8 cellular contexts compared by ENCODE assay signal in genomic region chr1:5745776-5746610, GRCh38.
A peak's percentile ranks its signal among the peaks of the same experiment; 100 is the strongest.
DNase-seq lines count a peak whose midpoint lies in the region; TF ChIP-seq lines count a peak whose summit lies in the region.

No MANE protein-coding gene starts in this region.

- in situ Hi-C loops in KBM-7 (cut with MboI; ENCODE audit: low pct_unique_long_range_greater_than_20kb, low sequenced_read_pairs) (no loop called here), SK-MEL-5 (cut with HindIII; ENCODE audit: low pct_unique_long_range_greater_than_20kb, low sequenced_read_pairs) (no loop called here)

- H3K27ac ChIP-seq in 22Rv1 (no peak overlapping the region), uterus (no peak overlapping the region)

- H3K9me3 Mint-ChIP-seq in progenitor cell of endocrine pancreas (ENCODE audit: low read depth) = no peaks in the 10 kb centered on the region

- H3K4me1 ChIP-seq in uterus = no peaks in the 10 kb centered on the region

- H3K36me3 Mint-ChIP-seq in progenitor cell of endocrine pancreas (ENCODE audit: insufficient read depth) = no peaks in the 10 kb centered on the region

- H3K4me1 Mint-ChIP-seq in progenitor cell of endocrine pancreas (ENCODE audit: low read depth) = no peaks in the 10 kb centered on the region

- H3K36me3 ChIP-seq in uterus = no peaks in the 10 kb centered on the region

- no peak for TF ChIP-seq POLR2A in uterus (IDR thresholded peaks at IDR 0.05)

- peak; percentile 72 for DNase-seq in KBM-7
- DNase-seq in SK-MEL-5 (ENCODE audit: low read depth, low spot score) = peak; percentile 75
- DNase-seq in activated naive CD4-positive, alpha-beta T cell treated with Interleukin-2 at 50 U/mL for 16 hours = peak; percentile 54
- peak; percentile 51 to 89 (median 76) for DNase-seq in head of caudate nucleus
- DNase-seq in progenitor cell of endocrine pancreas (ENCODE audit: low spot score, unreplicated experiment) = peak; percentile 75
- peak; percentile 17 to 30 for DNase-seq in uterus

- TF ChIP-seq CTCF in 22Rv1 (IDR thresholded peaks at IDR 0.05) = peak; percentile 96
- peak; percentile 96 for TF ChIP-seq CTCF in GM12875 (IDR thresholded peaks at IDR 0.05; ENCODE audit: borderline replicate concordance, insufficient read depth, low read depth, low read length)
- TF ChIP-seq CTCF in progenitor cell of endocrine pancreas (IDR thresholded peaks at IDR 0.05; ENCODE audit: unreplicated experiment) = peak; percentile 92
- peak; percentile 38 to 88 (median 72) for TF ChIP-seq CTCF in uterus (IDR thresholded peaks at IDR 0.05)

- no peak overlapping the region for H3K4me3 Mint-ChIP-seq in progenitor cell of endocrine pancreas (ENCODE audit: low read depth)

- H3K4me3 ChIP-seq in GM12875 (ENCODE audit: low read depth, low read length) (no peak overlapping the region), uterus (no peak overlapping the region)

- H3K27me3 Mint-ChIP-seq in progenitor cell of endocrine pancreas = peaks cover 36% of the 10 kb centered on the region

- intact Hi-C loops in head of caudate nucleus (cut with DNase I) = no loop called here
- intact Hi-C loops in uterus (cut with DNase I; ENCODE audit: low total_unique reads) = no loop called here

- no peaks in the 10 kb centered on the region for H3K27me3 ChIP-seq in uterus

- no peaks in the 10 kb centered on the region for H3K9me3 ChIP-seq in uterus

- no peak overlapping the region for H3K27ac Mint-ChIP-seq in progenitor cell of endocrine pancreas

Comparison
In these comparisons a context has a peak if more than half of its experiments do, and no peak if none do; other contexts are left out.
1. DNase-seq: peak in every context shown above with its lines; median percentile 76 in head of caudate nucleus; 75 in SK-MEL-5; 75 in progenitor cell of endocrine pancreas; 72 in KBM-7; 54 in activated naive CD4-positive, alpha-beta T cell treated with Interleukin-2 at 50 U/mL for 16 hours; 24 in uterus.